32 cellular contexts compared by ENCODE assay signal in the genomic region with DNA sequence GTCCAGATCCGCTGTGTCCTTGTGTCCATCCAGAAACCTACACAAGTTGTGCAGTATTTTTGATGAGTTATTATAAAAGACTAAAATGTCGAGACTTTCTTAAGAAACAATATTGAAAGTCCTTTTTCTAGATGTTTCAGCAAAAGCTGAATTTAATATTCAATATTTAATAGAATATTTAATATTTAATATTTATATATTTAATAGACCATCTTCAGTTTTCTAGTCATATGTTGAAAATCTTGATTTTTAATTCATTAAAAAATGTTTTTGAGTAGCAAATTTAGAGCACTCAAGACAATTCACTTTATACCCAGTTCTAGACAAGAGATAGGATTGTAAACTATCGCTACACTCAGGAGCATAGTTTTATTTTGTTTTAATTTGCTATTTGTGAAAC.
"Had no signal": no experiment of that assay in that cellular context is flagged by ENCODE, and none has a peak within 500 bp of the region (broad histone marks: within the 10 kb centered on the region; RNA-seq: fewer than 3 reads in every experiment).

No MANE protein-coding gene starts in this region.

- H3K27ac ChIP-seq: neural progenitor cell, ovary, parathyroid adenoma, psoas muscle, right lobe of liver, sigmoid colon, spleen, suprapubic skin, testis, tibial artery, transverse colon, upper lobe of right lung, vagina had no signal

- H3K27me3 ChIP-seq: neural progenitor cell, ovary, right lobe of liver, sigmoid colon, spleen, suprapubic skin, testis, tibial artery, transverse colon, upper lobe of right lung, vagina had no signal

- H3K9me3 ChIP-seq: ovary, psoas muscle, right lobe of liver, sigmoid colon, suprapubic skin, testis, tibial artery, transverse colon, upper lobe of right lung, vagina had no signal

- ATAC-seq: naive thymus-derived CD4-positive, alpha-beta T cell; natural killer cell; psoas muscle; right cardiac atrium; right lobe of liver; stimulated activated memory B cell treated with anti-CD40 and anti-IgM and Interleukin-4, amounts not matched to agents 10 μg/mL and 1 μg/mL and 100 μg/mL, for 72 hours; stimulated activated naive CD8-positive, alpha-beta T cell treated with anti-CD3 and anti-CD28 coated beads, Interleukin-15, amount 100 ng/mL, for 72 hours; stimulated activated naive CD8-positive, alpha-beta T cell treated with anti-CD3 and anti-CD28 coated beads, Interleukin-15, Interleukin-2, amounts not matched to agents 100 U/mL and 50 U/mL, for 24 hours; upper lobe of right lung had no signal

- H3K9me3 Mint-ChIP-seq: nephron; neural progenitor cell; stimulated activated naive CD8-positive, alpha-beta T cell treated with anti-CD3 and anti-CD28 coated beads, Interleukin-15, amount 100 ng/mL, for 72 hours; type B pancreatic cell had no signal

- DNase-seq: naive thymus-derived CD4-positive, alpha-beta T cell; natural killer cell; occipital lobe; ovary; posterior cingulate gyrus; psoas muscle; right cardiac atrium; right lobe of liver; sigmoid colon; spleen; stimulated activated CD4-positive, alpha-beta T cell treated with anti-CD3 and anti-CD28 coated beads, Interleukin-12 subunit alpha, Interleukin-12 subunit beta, amount 100 ng/mL, for 4 hours; stimulated activated CD4-positive, alpha-beta T cell treated with anti-CD3 and anti-CD28 coated beads, Interleukin-1b, Interleukin-23, amount 100 ng/mL, for 48 hours; stimulated activated CD4-positive, alpha-beta T cell treated with anti-CD3 and anti-CD28 coated beads, Interleukin-4, amount 100 ng/mL, for 1 hour; stimulated activated CD4-positive, alpha-beta T cell treated with anti-CD3 and anti-CD28 coated beads, Interleukin-4, amount 100 ng/mL, for 4 hours; stimulated activated CD8-positive, alpha-beta memory T cell treated with anti-CD3 and anti-CD28 coated beads, Interleukin-4, amount 100 ng/mL, for 48 hours; stimulated activated naive CD4-positive, alpha-beta T cell; stimulated activated naive CD8-positive, alpha-beta T cell treated with anti-CD3 and anti-CD28 coated beads, Interleukin-15, amount 100 ng/mL, for 72 hours; stimulated activated naive CD8-positive, alpha-beta T cell treated with anti-CD3 and anti-CD28 coated beads, Interleukin-15, Interleukin-2, amounts not matched to agents 100 U/mL and 50 U/mL, for 24 hours; substantia nigra; testis; tibial artery; transverse colon; upper lobe of right lung had no signal

- H3K36me3 ChIP-seq: neural progenitor cell, ovary, right lobe of liver, sigmoid colon, spleen, suprapubic skin, tibial artery, transverse colon, upper lobe of right lung, vagina had no signal

- H3K4me1 Mint-ChIP-seq: naive thymus-derived CD4-positive, alpha-beta T cell; natural killer cell; nephron; neural progenitor cell; stimulated activated memory B cell treated with anti-CD40 and anti-IgM and Interleukin-4, amounts not matched to agents 10 μg/mL and 1 μg/mL and 100 μg/mL, for 72 hours; stimulated activated naive CD8-positive, alpha-beta T cell treated with anti-CD3 and anti-CD28 coated beads, Interleukin-15, amount 100 ng/mL, for 72 hours had no signal

- H3K27ac Mint-ChIP-seq: naive thymus-derived CD4-positive, alpha-beta T cell; natural killer cell; nephron; neural progenitor cell; progenitor cell of endocrine pancreas; stimulated activated memory B cell treated with anti-CD40 and anti-IgM and Interleukin-4, amounts not matched to agents 10 μg/mL and 1 μg/mL and 100 μg/mL, for 72 hours; stimulated activated naive CD8-positive, alpha-beta T cell treated with anti-CD3 and anti-CD28 coated beads, Interleukin-15, amount 100 ng/mL, for 72 hours; type B pancreatic cell had no signal

- H3K4me1 ChIP-seq: neural progenitor cell, parathyroid adenoma, psoas muscle, right lobe of liver, sigmoid colon, spleen, suprapubic skin, testis, tibial artery, transverse colon, upper lobe of right lung, vagina had no signal

- H3K27me3 Mint-ChIP-seq: naive thymus-derived CD4-positive, alpha-beta T cell; progenitor cell of endocrine pancreas; stimulated activated memory B cell treated with anti-CD40 and anti-IgM and Interleukin-4, amounts not matched to agents 10 μg/mL and 1 μg/mL and 100 μg/mL, for 72 hours; stimulated activated naive CD8-positive, alpha-beta T cell treated with anti-CD3 and anti-CD28 coated beads, Interleukin-15, amount 100 ng/mL, for 72 hours; type B pancreatic cell had no signal

- H3K36me3 Mint-ChIP-seq: naive thymus-derived CD4-positive, alpha-beta T cell; natural killer cell; neural progenitor cell; stimulated activated memory B cell treated with anti-CD40 and anti-IgM and Interleukin-4, amounts not matched to agents 10 μg/mL and 1 μg/mL and 100 μg/mL, for 72 hours; type B pancreatic cell had no signal

- H3K4me3 ChIP-seq: neural progenitor cell, ovary, psoas muscle, right lobe of liver, sigmoid colon, smooth muscle cell, spleen, suprapubic skin, testis, tibial artery, transverse colon, upper lobe of right lung, vagina had no signal

- H3K4me3 Mint-ChIP-seq: naive thymus-derived CD4-positive, alpha-beta T cell; natural killer cell; nephron; neural progenitor cell; stimulated activated memory B cell treated with anti-CD40 and anti-IgM and Interleukin-4, amounts not matched to agents 10 μg/mL and 1 μg/mL and 100 μg/mL, for 72 hours; stimulated activated naive CD8-positive, alpha-beta T cell treated with anti-CD3 and anti-CD28 coated beads, Interleukin-15, amount 100 ng/mL, for 72 hours; type B pancreatic cell had no signal
